ENCODE assay signal across 2 cellular contexts in the genomic region with DNA sequence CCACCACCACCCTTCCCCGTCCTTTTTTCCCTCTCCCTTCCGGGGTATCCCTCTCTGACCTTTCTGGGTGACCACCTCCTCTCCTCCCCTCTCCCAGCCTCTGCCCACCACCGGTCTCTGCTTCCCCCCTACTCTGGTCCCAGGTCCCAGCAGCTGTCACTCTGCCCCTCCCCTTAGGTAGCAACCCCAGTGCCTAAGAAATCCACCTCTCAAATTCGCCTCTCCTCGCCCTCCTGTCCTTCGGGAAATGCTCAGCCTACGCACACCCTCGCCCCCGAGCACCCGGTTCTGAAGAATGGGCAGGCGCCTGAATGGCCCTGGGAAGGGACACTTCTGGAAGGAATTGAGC.
A peak's percentile ranks its signal among the peaks of the same experiment; 100 is the strongest.
TF ChIP-seq lines count a peak whose summit lies in the region.

No MANE protein-coding gene starts in this region.

TF ChIP-seq in A549, 52 proteins besides CTCF, POLR2A, EP300 and RAD21:
- no peak for TF ChIP-seq JUN (IDR thresholded peaks at IDR 0.05)
- no peak for TF ChIP-seq RNF2 (IDR thresholded peaks at IDR 0.05; ENCODE audit: borderline replicate concordance, low read depth)
TF ChIP-seq in A549: peak in this region for 0.

TF ChIP-seq in HEK293, 187 proteins besides CTCF, POLR2A, EP300 and RAD21:
- TF ChIP-seq ZNF76 (tag by site-specific recombination; IDR thresholded peaks at IDR 0.05; ENCODE audit: borderline replicate concordance, low read depth) (no peak), ZFHX2 (tag by site-specific recombination; conservative IDR thresholded peaks at IDR 0.05) (peak; percentile 53), ZFP69B (tag by site-specific recombination; IDR thresholded peaks at IDR 0.05) (no peak), ZNF600 (tag by site-specific recombination; IDR thresholded peaks at IDR 0.05) (no peak), PRDM2 (tag by site-specific recombination; IDR thresholded peaks at IDR 0.05; ENCODE audit: borderline replicate concordance) (no peak), ZNF391 (tag by site-specific recombination; IDR thresholded peaks at IDR 0.05; ENCODE audit: borderline replicate concordance, low read depth) (no peak), TRIM28 (IDR thresholded peaks at IDR 0.05; ENCODE audit: borderline replicate concordance, low read length) (no peak), ZNF623 (tag by site-specific recombination; IDR thresholded peaks at IDR 0.05) (no peak), GLIS2 (tag by site-specific recombination; IDR thresholded peaks at IDR 0.05) (no peak), ZNF335 (tag by site-specific recombination; conservative IDR thresholded peaks at IDR 0.05) (peak; percentile 64)
- TF ChIP-seq, protein P1, sequence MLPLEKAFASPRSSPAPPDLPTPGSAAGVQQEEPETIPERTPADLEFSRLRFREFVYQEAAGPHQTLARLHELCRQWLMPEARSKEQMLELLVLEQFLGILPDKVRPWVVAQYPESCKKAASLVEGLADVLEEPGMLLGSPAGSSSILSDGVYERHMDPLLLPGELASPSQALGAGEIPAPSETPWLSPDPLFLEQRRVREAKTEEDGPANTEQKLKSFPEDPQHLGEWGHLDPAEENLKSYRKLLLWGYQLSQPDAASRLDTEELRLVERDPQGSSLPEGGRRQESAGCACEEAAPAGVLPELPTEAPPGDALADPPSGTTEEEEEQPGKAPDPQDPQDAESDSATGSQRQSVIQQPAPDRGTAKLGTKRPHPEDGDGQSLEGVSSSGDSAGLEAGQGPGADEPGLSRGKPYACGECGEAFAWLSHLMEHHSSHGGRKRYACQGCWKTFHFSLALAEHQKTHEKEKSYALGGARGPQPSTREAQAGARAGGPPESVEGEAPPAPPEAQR (tag by site-specific recombination; IDR thresholded peaks at IDR 0.05), result no peak
